Comparison of ENCODE assay signal across 12 cellular contexts in genomic region chr16:70696368-70696767, GRCh38. TPM values are rescaled to one million over a fixed set of nuclear protein-coding genes. Genes with fewer than 3 reads are reported as not detected.
DNase-seq lines count a peak whose midpoint lies in the region; ATAC-seq and TF ChIP-seq lines count a peak whose summit lies in the region.
"Had no signal": no experiment of that assay in that cellular context is flagged by ENCODE, and none has a peak within 500 bp of the region (broad histone marks: within the 10 kb centered on the region; RNA-seq: fewer than 3 reads in every experiment).

No MANE protein-coding gene starts in this region.

- no peak for TF ChIP-seq POLR2A in transverse colon (IDR thresholded peaks at IDR 0.05)

- no peak overlapping the region for H3K4me3 Mint-ChIP-seq in activated naive CD4-positive, alpha-beta T cell treated with anti-CD3 and anti-CD28 coated beads, Interleukin-2, amount 10 ng/mL, durations not matched to agents 7 days and 5 days

- H3K27me3 Mint-ChIP-seq in activated naive CD4-positive, alpha-beta T cell treated with anti-CD3 and anti-CD28 coated beads, Interleukin-2, amount 10 ng/mL, durations not matched to agents 7 days and 5 days, result no peaks in the 10 kb centered on the region

- intact Hi-C loops in transverse colon (cut with DNase I; ENCODE audit: low total_unique reads) (no loop called here), dorsolateral prefrontal cortex (cut with DNase I) (no loop called here)

- H3K36me3 ChIP-seq in mucosa of stomach (ENCODE audit: control insufficient read depth, insufficient read depth, low read length) (no peaks in the 10 kb centered on the region), transverse colon (no peaks in the 10 kb centered on the region)

- peaks cover 43% of the 10 kb centered on the region for H3K4me1 Mint-ChIP-seq in activated naive CD4-positive, alpha-beta T cell treated with anti-CD3 and anti-CD28 coated beads, Interleukin-2, amount 10 ng/mL, durations not matched to agents 7 days and 5 days

- CTCF ChIA-PET in activated naive CD4-positive, alpha-beta T cell treated with anti-CD3 and anti-CD28 coated beads, Interleukin-2, amount 10 ng/mL, durations not matched to agents 7 days and 5 days (lab: Charles Lee), result interaction anchor here (0.6 to 2.9 kb wide), 4 partner anchors 42 to 980 kb away, joined by 3 to 15 read pairs (median 8); no protein-coding TSS in a partner anchor

- H3K4me1 ChIP-seq in mucosa of stomach (ENCODE audit: control insufficient read depth, insufficient read depth, low read length) (peaks cover 59% of the 10 kb centered on the region), transverse colon (peaks cover 59 to 81% (median 70%) of the 10 kb centered on the region in 4 donors)

- 92% methylated on average over 8 of the region's 8 CpGs; no CpG with 5 or more reads in 1 of the 2 donors for WGBS in transverse colon (ENCODE audit: low coverage in 1 of 2), 2 donors

- no peak for TF ChIP-seq EP300 in transverse colon (IDR thresholded peaks at IDR 0.05; ENCODE audit: low read depth)

- DNase-seq in activated naive CD4-positive, alpha-beta T cell treated with anti-CD3 and anti-CD28 coated beads, Interleukin-2, amount 10 ng/mL, durations not matched to agents 7 days and 5 days, result no peak
- no peak for DNase-seq in activated naive CD4-positive, alpha-beta T cell treated with Interleukin-2 at 50 U/mL for 16 hours
- DNase-seq in transverse colon (no peak), dorsolateral prefrontal cortex (no peak)
- DNase-seq in activated CD8-positive, alpha-beta memory T cell treated with anti-CD3 and anti-CD28 coated beads, Interleukin-2, amount 50 U/mL, for 48 hours, result no peak
- DNase-seq: activated CD8-positive, alpha-beta memory T cell treated with anti-CD3 and anti-CD28 coated beads, Interleukin-2, amount 50 U/mL, for 4 hours; occipital lobe; stimulated activated CD4-positive, alpha-beta T cell treated with anti-CD3 and anti-CD28 coated beads, Interleukin-4, amount 100 ng/mL, for 1 hour; T1000 had no signal

- H3K27ac Mint-ChIP-seq in activated naive CD4-positive, alpha-beta T cell treated with anti-CD3 and anti-CD28 coated beads, Interleukin-2, amount 10 ng/mL, durations not matched to agents 7 days and 5 days, result peak overlapping the region; percentile 95

- ATAC-seq in GM19351 (IDR thresholded peaks at IDR 0.05; ENCODE audit: unreplicated experiment), result no peak

- H3K9me3 ChIP-seq in mucosa of stomach (ENCODE audit: control insufficient read depth, low read length), result no peaks in the 10 kb centered on the region
- no peaks in the 10 kb centered on the region for H3K9me3 ChIP-seq in transverse colon

- H3K36me3 Mint-ChIP-seq in activated naive CD4-positive, alpha-beta T cell treated with anti-CD3 and anti-CD28 coated beads, Interleukin-2, amount 10 ng/mL, durations not matched to agents 7 days and 5 days, result peaks cover 9% of the 10 kb centered on the region

- H3K27me3 ChIP-seq in mucosa of stomach (ENCODE audit: control insufficient read depth, insufficient read depth, low read length), result no peaks in the 10 kb centered on the region
- no peaks in the 10 kb centered on the region for H3K27me3 ChIP-seq in transverse colon
- H3K27me3 ChIP-seq in dorsolateral prefrontal cortex, result no peaks in the 10 kb centered on the region

- H3K27ac ChIP-seq in angular gyrus (ENCODE audit: low read depth, low read length), result peak overlapping the region; percentile 0
- H3K27ac ChIP-seq in transverse colon, result peak overlapping the region; percentile 87 to 95 (median 91)
- peak overlapping the region in 27 of 59 donors; percentile 22 to 99 (median 93) for H3K27ac ChIP-seq in dorsolateral prefrontal cortex

- H3K4me3 ChIP-seq in mucosa of stomach (ENCODE audit: low read length) (no peak overlapping the region), transverse colon (no peak overlapping the region), dorsolateral prefrontal cortex (no peak overlapping the region)

- no peaks in the 10 kb centered on the region for H3K9me3 Mint-ChIP-seq in activated naive CD4-positive, alpha-beta T cell treated with anti-CD3 and anti-CD28 coated beads, Interleukin-2, amount 10 ng/mL, durations not matched to agents 7 days and 5 days

- H3K9ac ChIP-seq in mucosa of stomach (ENCODE audit: low read length), result peak overlapping the region; percentile 32

- no peak for TF ChIP-seq CTCF in transverse colon (IDR thresholded peaks at IDR 0.05)
- TF ChIP-seq CTCF in dorsolateral prefrontal cortex (IDR thresholded peaks at IDR 0.05 in 54 of 56, conservative IDR thresholded peaks at IDR 0.05 in 2 of 56; ENCODE audit: low read depth in 1 of 56, partially characterized antibody in 56 of 56), result no peak

- in situ Hi-C loops in transverse colon (cut with MboI; ENCODE audit: low pct_ligation_motif_present in 1 of 4, low pct_unique_long_range_greater_than_20kb in 1 of 4, low sequenced_read_pairs in 3 of 4), result no loop called here

RNA-seq across cellular contexts. Expression of gene MTSS2, which starts 10.5 kb away (rescaled TPM):
- total RNA-seq in transverse colon, result 100 to 1,000 TPM in 1 of 4 donors, 10 to 100 TPM in 3; 13.9 to 149 (median 33.8) TPM
- total RNA-seq in dorsolateral prefrontal cortex, result 100 to 1,000 TPM; 135 to 968 (median 301) TPM

RNA-seq across cellular contexts. Expression of gene IL34, which starts 50.0 kb away (rescaled TPM):
- total RNA-seq in transverse colon, result 1 to 10 TPM in 2 of 4 donors, not detected in 2; 1.1 to 1.4 TPM
- total RNA-seq in dorsolateral prefrontal cortex, result 10 to 100 TPM in 117 of 120 experiments, 1 to 10 TPM in 3; 5.0 to 52.7 (median 20.4) TPM
